8 cellular contexts compared by ENCODE assay signal in the genomic region with DNA sequence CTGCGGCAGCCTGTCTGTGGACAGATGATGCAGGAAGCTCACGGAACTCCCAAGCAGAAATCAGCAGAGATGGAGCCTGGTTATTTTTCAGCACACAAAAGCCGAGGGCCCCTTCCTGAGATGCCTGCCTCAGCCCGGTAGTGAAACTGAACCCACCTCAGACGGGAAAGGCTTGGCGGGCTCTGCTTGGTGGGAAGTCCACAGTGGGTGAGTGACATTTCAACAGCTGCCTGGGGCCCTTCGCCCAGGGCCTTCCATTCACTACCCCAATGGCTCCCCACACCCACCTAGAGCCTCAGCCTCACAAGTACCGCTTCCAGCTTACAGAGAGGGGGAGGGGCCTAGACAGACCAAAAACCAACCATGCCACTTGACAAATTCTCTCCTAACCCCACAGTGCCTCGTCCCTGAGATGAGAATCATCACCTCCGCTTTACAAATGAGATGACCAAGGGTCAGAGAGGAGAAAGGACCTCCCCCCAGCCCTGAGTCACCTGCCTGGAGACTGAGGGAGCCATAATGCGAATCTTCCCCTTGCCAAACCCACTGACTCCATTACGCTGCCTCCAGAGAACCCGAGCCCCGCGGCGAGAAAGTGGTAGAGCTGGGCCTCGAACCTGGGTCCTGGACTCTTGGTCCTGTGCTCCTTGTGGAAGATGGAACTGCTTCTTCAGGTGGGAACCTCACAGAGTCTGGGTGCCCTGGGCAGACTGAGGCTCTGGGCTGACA. TPM values are rescaled to one million over a fixed set of nuclear protein-coding genes. Genes with fewer than 3 reads are reported as not detected.
DNase-seq lines count a peak whose midpoint lies in the region; ATAC-seq and TF ChIP-seq lines count a peak whose summit lies in the region.

No MANE protein-coding gene starts in this region.

- CTCF ChIA-PET in Panc1 (lab: Charles Lee) = no interaction called here

- peaks cover 16 to 36% of the 10 kb centered on the region in 2 donors for H3K36me3 Mint-ChIP-seq in CD14-positive monocyte
- H3K36me3 Mint-ChIP-seq in activated naive CD8-positive, alpha-beta T cell treated with anti-CD3 and anti-CD28 coated beads, Interleukin-2, amount 10 ng/mL, durations not matched to agents 7 days and 5 days = peaks cover 4% of the 10 kb centered on the region

- H3K4me3 ChIP-seq in Panc1 (ENCODE audit: low read depth in 2 of 2, low read length in 2 of 2) (no peak overlapping the region), sigmoid colon (no peak overlapping the region)

- peak overlapping the region; percentile 71; the same call in 1 of the 2 replicates for H3K27ac ChIP-seq in Panc1 (ENCODE audit: low read length)
- peak overlapping the region; percentile 49 to 58 (median 52) for H3K27ac ChIP-seq in sigmoid colon
- no peak overlapping the region for H3K27ac ChIP-seq in substantia nigra (ENCODE audit: low read depth, low read length, poor library complexity, severe bottlenecking)

- ATAC-seq in GM21576 (IDR thresholded peaks at IDR 0.05; ENCODE audit: unreplicated experiment) = peak; percentile 32
- no peak for ATAC-seq in Panc1
- peak; percentile 30 for ATAC-seq in activated naive CD8-positive, alpha-beta T cell treated with anti-CD3 and anti-CD28 coated beads, Interleukin-2, amount 10 ng/mL, durations not matched to agents 7 days and 5 days (ENCODE audit: low read depth)

- H3K27ac Mint-ChIP-seq in CD14-positive monocyte = peak overlapping the region; percentile 96 to 100 (median 99)
- peak overlapping the region; percentile 90 for H3K27ac Mint-ChIP-seq in activated naive CD8-positive, alpha-beta T cell treated with anti-CD3 and anti-CD28 coated beads, Interleukin-2, amount 10 ng/mL, durations not matched to agents 7 days and 5 days

- WGBS in sigmoid colon, 2 donors = 65 to 85% methylated on average over 17 of the region's 17 CpGs

- H3K4me1 ChIP-seq in Panc1 (ENCODE audit: control insufficient read depth, insufficient read depth, low read length) (peaks cover 55% of the 10 kb centered on the region), sigmoid colon (peaks cover 0 to 88% (median 73%) of the 10 kb centered on the region in 4 donors)

- no peaks in the 10 kb centered on the region for H3K27me3 ChIP-seq in Panc1 (ENCODE audit: control insufficient read depth, insufficient read depth, low read length)
- H3K27me3 ChIP-seq in sigmoid colon = no peaks in the 10 kb centered on the region

- POLR2A ChIA-PET in Panc1 (lab: Charles Lee) = no interaction called here
- POLR2A ChIA-PET in activated naive CD8-positive, alpha-beta T cell treated with anti-CD3 and anti-CD28 coated beads, Interleukin-2, amount 10 ng/mL, durations not matched to agents 7 days and 5 days (lab: Charles Lee) = interaction anchor here (0.7 to 5.3 kb wide), 13 partner anchors 14 to 660 kb away, joined by 3 to 80 read pairs (median 4); no protein-coding TSS in a partner anchor

- H3K36me3 ChIP-seq in Panc1 (ENCODE audit: control insufficient read depth, insufficient read depth, low read length) (no peaks in the 10 kb centered on the region), sigmoid colon (no peaks in the 10 kb centered on the region)

- no peak for TF ChIP-seq EP300 in sigmoid colon (IDR thresholded peaks at IDR 0.05)

- DNase-seq in CD14-positive monocyte (ENCODE audit: low spot score) (no peak), Panc1 (ENCODE audit: low read depth, low spot score) (no peak), sigmoid colon (no peak), HUDEP-2 (lab: John Stamatoyannopoulos, UW; ENCODE audit: unreplicated experiment in 76 of 76) (no peak), substantia nigra (lab: John Stamatoyannopoulos, UW) (no peak), NCI-H748 (lab: John Stamatoyannopoulos, UW; ENCODE audit: unreplicated experiment) (no peak)
- peak; percentile 66 for DNase-seq in activated naive CD8-positive, alpha-beta T cell treated with anti-CD3 and anti-CD28 coated beads, Interleukin-2, amount 10 ng/mL, durations not matched to agents 7 days and 5 days

- TF ChIP-seq CTCF in CD14-positive monocyte (IDR thresholded peaks at IDR 0.05) = no peak
- no peak for TF ChIP-seq CTCF in Panc1 (IDR thresholded peaks at IDR 0.05)
- TF ChIP-seq CTCF in sigmoid colon (IDR thresholded peaks at IDR 0.05) = no peak

- intact Hi-C loops in CD14-positive monocyte (cut with micrococcal nuclease) (loop anchor here (2.0 kb wide), 4 partner anchors 31 to 41 kb away; no protein-coding TSS in a partner anchor), Panc1 (cut with micrococcal nuclease; ENCODE audit: unreplicated experiment) (no loop called here), sigmoid colon (cut with DNase I) (no loop called here)

- H3K9me3 Mint-ChIP-seq in CD14-positive monocyte = peaks cover 0 to 8% (median 0%) of the 10 kb centered on the region in 7 donors
- no peaks in the 10 kb centered on the region for H3K9me3 Mint-ChIP-seq in activated naive CD8-positive, alpha-beta T cell treated with anti-CD3 and anti-CD28 coated beads, Interleukin-2, amount 10 ng/mL, durations not matched to agents 7 days and 5 days

- in situ Hi-C loops in Panc1 (cut with HindIII; ENCODE audit: low pct_unique_long_range_greater_than_20kb, low sequenced_read_pairs) = no loop called here

- BruUV-seq in Panc1 (replicated peaks; lab: Mats Ljungman, UMichigan) = no TSS peak

- peaks cover 14 to 50% (median 48%) of the 10 kb centered on the region in 3 donors for H3K27me3 Mint-ChIP-seq in CD14-positive monocyte (ENCODE audit: low read depth in 3 of 3)
- H3K27me3 Mint-ChIP-seq in activated naive CD8-positive, alpha-beta T cell treated with anti-CD3 and anti-CD28 coated beads, Interleukin-2, amount 10 ng/mL, durations not matched to agents 7 days and 5 days = no peaks in the 10 kb centered on the region

- peak overlapping the region; percentile 74 to 85 for H3K4me3 Mint-ChIP-seq in CD14-positive monocyte
- H3K4me3 Mint-ChIP-seq in activated naive CD8-positive, alpha-beta T cell treated with anti-CD3 and anti-CD28 coated beads, Interleukin-2, amount 10 ng/mL, durations not matched to agents 7 days and 5 days = peak overlapping the region; percentile 77

- no peaks in the 10 kb centered on the region for H3K9me3 ChIP-seq in Panc1 (ENCODE audit: control insufficient read depth, insufficient read depth, low read depth, low read length)
- H3K9me3 ChIP-seq in sigmoid colon = no peaks in the 10 kb centered on the region

- TF ChIP-seq POLR2A in sigmoid colon (IDR thresholded peaks at IDR 0.05) = no peak

- H3K4me1 Mint-ChIP-seq in CD14-positive monocyte = peaks cover 69% of the 10 kb centered on the region
- peaks cover 67% of the 10 kb centered on the region for H3K4me1 Mint-ChIP-seq in activated naive CD8-positive, alpha-beta T cell treated with anti-CD3 and anti-CD28 coated beads, Interleukin-2, amount 10 ng/mL, durations not matched to agents 7 days and 5 days

RNA-seq across cellular contexts. Expression of a gene that starts 3.4 kb away (rescaled TPM):
- polyA plus RNA-seq in CD14-positive monocyte (10 to 100 TPM; 10.6 to 23.3 TPM), sigmoid colon (10 to 100 TPM; 10.2 to 73.8 (median 13.6) TPM)
- total RNA-seq in Panc1 (2021; ENCODE audit: unreplicated experiment) (192 TPM), sigmoid colon (100 to 1,000 TPM in 1 of 4 donors, 10 to 100 TPM in 3; 62.9 to 112 (median 80.8) TPM)
- polyA plus RNA-seq in Panc1 (2012; ENCODE audit: insufficient read length) = 250 TPM
- total RNA-seq in activated naive CD8-positive, alpha-beta T cell treated with anti-CD3 and anti-CD28 coated beads, Interleukin-2, amount 10 ng/mL, durations not matched to agents 7 days and 5 days = 10 to 100 TPM; 83.2 to 85.5 TPM

Comparison
In these comparisons a context has a peak if more than half of its experiments do, and no peak if none do; other contexts are left out.
1. intact Hi-C loops: an anchor here in CD14-positive monocyte (2.0 kb wide); none called in Panc1 and sigmoid colon.